In the genomic region with DNA sequence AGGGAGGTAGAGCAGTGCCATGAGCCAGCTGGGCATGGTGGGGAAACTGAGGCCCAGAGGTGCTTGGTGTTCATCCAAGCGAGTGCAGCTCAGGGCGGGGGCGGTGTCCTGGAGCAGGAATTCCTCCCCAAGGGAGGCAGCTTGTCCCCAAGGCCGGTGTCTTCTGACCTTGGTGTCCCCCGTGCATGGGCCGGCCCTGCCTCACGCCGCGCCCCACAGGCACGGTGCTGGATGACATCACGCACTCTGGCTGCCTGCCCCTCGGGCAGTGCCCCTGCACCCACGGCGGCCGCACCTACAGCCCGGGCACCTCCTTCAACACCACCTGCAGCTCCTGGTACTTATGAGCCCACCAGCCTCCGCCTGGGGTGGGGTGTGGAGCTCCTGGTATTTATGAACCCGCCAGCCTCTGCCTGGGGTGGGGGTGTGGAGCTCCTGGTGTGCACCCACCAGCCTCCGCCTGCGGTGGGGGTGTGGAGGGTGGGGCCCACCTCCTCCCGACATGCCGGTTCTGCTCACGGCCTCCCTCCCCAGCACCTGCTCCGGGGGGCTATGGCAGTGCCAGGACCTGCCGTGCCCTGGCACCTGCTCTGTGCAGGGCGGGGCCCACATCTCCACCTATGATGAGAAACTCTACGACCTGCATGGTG, we compare ENCODE assay signal across 27 cellular contexts. TPM values are rescaled to one million over a fixed set of nuclear protein-coding genes. Genes with fewer than 3 reads are reported as not detected.
DNase-seq lines count a peak whose midpoint lies in the region; ATAC-seq, FAIRE-seq and TF ChIP-seq lines count a peak whose summit lies in the region.
"Had no signal": no experiment of that assay in that cellular context is flagged by ENCODE, and none has a peak within 500 bp of the region (broad histone marks: within the 10 kb centered on the region; RNA-seq: fewer than 3 reads in every experiment).

No MANE protein-coding gene starts in this region.

- in situ Hi-C loops in G401 (cut with HindIII; ENCODE audit: low sequenced_read_pairs): no loop called here

- intact Hi-C loops in Right ventricle myocardium inferior (cut with DNase I): no loop called here
- intact Hi-C loops in left ventricle myocardium inferior (cut with micrococcal nuclease): no loop called here
- intact Hi-C loops in kidney (cut with DNase I): no loop called here
- intact Hi-C loops in sigmoid colon (cut with DNase I): no loop called here

- H3K4me1 ChIP-seq in left ventricle myocardium inferior (no peaks in the 10 kb centered on the region), kidney (ENCODE audit: control insufficient read depth in 1 of 2, insufficient read depth in 1 of 2, low read depth in 1 of 2, low read length in 2 of 2) (no peaks in the 10 kb centered on the region), sigmoid colon (no peaks in the 10 kb centered on the region)
- H3K4me1 ChIP-seq: body of pancreas, heart right ventricle had no signal

- no peak overlapping the region for H3K9ac ChIP-seq in kidney (ENCODE audit: low read length in 2 of 2)

- H3K36me3 ChIP-seq in left ventricle myocardium inferior: no peaks in the 10 kb centered on the region
- no peaks in the 10 kb centered on the region for H3K36me3 ChIP-seq in WERI-Rb-1
- H3K36me3 ChIP-seq in kidney (ENCODE audit: control insufficient read depth in 1 of 2, insufficient read depth in 2 of 2, low read length in 2 of 2): no peaks in the 10 kb centered on the region
- H3K36me3 ChIP-seq in sigmoid colon: no peaks in the 10 kb centered on the region
- H3K36me3 ChIP-seq: heart right ventricle, thoracic aorta had no signal

- H3K27ac ChIP-seq in left ventricle myocardium inferior (replicated peaks) (no peak overlapping the region), WERI-Rb-1 (no peak overlapping the region), kidney (ENCODE audit: low read depth in 2 of 2, low read length in 2 of 2) (no peak overlapping the region), sigmoid colon (no peak overlapping the region)
- H3K27ac ChIP-seq: body of pancreas, heart right ventricle, RWPE1, thoracic aorta had no signal

- FAIRE-seq in kidney (lab: Jason Lieb, UNC): no peak

- H3K4me3 ChIP-seq in left ventricle myocardium inferior: no peak overlapping the region
- H3K4me3 ChIP-seq in WERI-Rb-1 (ENCODE audit: low read depth, low read length): no peak overlapping the region
- H3K4me3 ChIP-seq in kidney (ENCODE audit: low read length in 2 of 2): no peak overlapping the region
- no peak overlapping the region for H3K4me3 ChIP-seq in sigmoid colon
- H3K4me3 ChIP-seq: body of pancreas, heart right ventricle, thoracic aorta had no signal

- ATAC-seq in Right ventricle myocardium inferior: no peak
- ATAC-seq: body of pancreas; HCT116; heart right ventricle; stimulated activated naive B cell treated with anti-CD40 and anti-IgM and Interleukin-4, amounts not matched to agents 10 μg/mL and 1 μg/mL and 100 μg/mL, for 72 hours; WTC11 had no signal

- TF ChIP-seq CTCF in left ventricle myocardium inferior (IDR thresholded peaks at IDR 0.05; ENCODE audit: borderline replicate concordance): no peak
- no peak for TF ChIP-seq CTCF in WERI-Rb-1 (IDR thresholded peaks at IDR 0.05; ENCODE audit: low read depth, low read length)
- no peak for TF ChIP-seq CTCF in kidney (IDR thresholded peaks at IDR 0.05; ENCODE audit: borderline replicate concordance, extremely low read depth, insufficient read depth)
- no peak for TF ChIP-seq CTCF in sigmoid colon (IDR thresholded peaks at IDR 0.05)

- DNase-seq in Right ventricle myocardium inferior (ENCODE audit: missing footprints) (peak; percentile 68), left ventricle myocardium inferior (no peak), WERI-Rb-1 (peak; percentile 4), kidney (peak; percentile 71), sigmoid colon (peak; percentile 55), NCI-H2171 (lab: John Stamatoyannopoulos, UW) (no peak), G401 (ENCODE audit: low spot score) (no peak), SK-N-DZ (ENCODE audit: low spot score) (no peak)
- DNase-seq: activated CD4-positive, alpha-beta T cell treated with anti-CD3 and anti-CD28 coated beads, Interleukin-2, amount 50 U/mL, for 4 hours; DMS79; effector CD4-positive, alpha-beta T cell; IMR-90; NCI-H1092 treated with DMSO at 0.1 percent for 48 hours; NCI-H1930; NCI-H2227 treated with DMSO at 0.1 percent for 48 hours; NCI-H748 treated with DMSO at 0.1 percent for 48 hours; stimulated activated CD4-positive, alpha-beta T cell treated with anti-CD3 and anti-CD28 coated beads, Interleukin-4, amount 100 ng/mL, for 24 hours; stimulated activated naive B cell treated with anti-CD40 and anti-IgM and Interleukin-4, amounts not matched to agents 10 μg/mL and 1 μg/mL and 100 μg/mL, for 72 hours had no signal

- 23 to 69% methylated on average over 27 of the region's 27 CpGs for WGBS in sigmoid colon, 2 donors

- H3K9me3 ChIP-seq in left ventricle myocardium inferior (replicated peaks) (no peaks in the 10 kb centered on the region), WERI-Rb-1 (ENCODE audit: severe bottlenecking) (no peaks in the 10 kb centered on the region), kidney (ENCODE audit: control insufficient read depth in 1 of 2, low read length in 2 of 2) (no peaks in the 10 kb centered on the region), sigmoid colon (no peaks in the 10 kb centered on the region)
- H3K9me3 ChIP-seq: body of pancreas, heart right ventricle, thoracic aorta had no signal

- TF ChIP-seq POLR2A in sigmoid colon (IDR thresholded peaks at IDR 0.05): no peak

- TF ChIP-seq EP300 in sigmoid colon (IDR thresholded peaks at IDR 0.05): no peak

- H3K27me3 ChIP-seq in left ventricle myocardium inferior (ENCODE audit: low read depth): peaks cover 80% of the 10 kb centered on the region
- no peaks in the 10 kb centered on the region for H3K27me3 ChIP-seq in WERI-Rb-1 (ENCODE audit: insufficient read depth, low read depth, severe bottlenecking)
- H3K27me3 ChIP-seq in sigmoid colon: peaks cover 0 to 63% (median 38%) of the 10 kb centered on the region in 3 donors

RNA-seq across cellular contexts. Expression of a gene that starts 6.7 kb away (rescaled TPM):
- not detected for total RNA-seq in Right ventricle myocardium inferior
- not detected for total RNA-seq in left ventricle myocardium inferior
- 0.38 TPM for total RNA-seq in kidney
- polyA plus RNA-seq in kidney (ENCODE audit: insufficient read depth, low read depth, low replicate concordance): not detected
- total RNA-seq in sigmoid colon: under 1 TPM in 1 of 4 donors, not detected in 3; 0.83 TPM
- 100 to 1,000 TPM in 1 of 3 donors, 1 to 10 TPM in 2; 1.4 to 131 (median 4.2) TPM for polyA plus RNA-seq in sigmoid colon
- total RNA-seq in G401 (2014; rRNA removed; shearing (Covaris generic)): not detected in 2 replicates
- polyA plus RNA-seq in SK-N-DZ (2014; cell fraction: cytosol; rRNA removed): 0.05 TPM in 1 of 2 replicates, not detected in the other
- polyA plus RNA-seq in SK-N-DZ (2014; cell fraction: nucleus; rRNA removed): not detected in 2 replicates
- total RNA-seq: activated T-helper 2 cell treated with anti-CD3 and anti-CD28 coated beads, Interferon-gamma antibody, Interleukin-2, Interleukin-4, amounts not matched to agents 10 μg/mL and 5 μg/mL and 100 μg/mL, durations not matched to agents 14 hours and 24 hours and 36 hours; epithelial cell of proximal tubule; heart right ventricle; IMR-90; thoracic aorta had no signal
- polyA plus RNA-seq: BJ, heart right ventricle, IMR-90 had no signal

Comparison
In these comparisons a context has a peak if more than half of its experiments do, and no peak if none do; other contexts are left out.
1. DNase-seq: peak in Right ventricle myocardium inferior (single experiment), WERI-Rb-1 (single experiment), kidney (single experiment) and sigmoid colon (single experiment); none in left ventricle myocardium inferior (single experiment), NCI-H2171 (single experiment), G401 (single experiment) and SK-N-DZ (single experiment).